25 cellular contexts compared by ENCODE assay signal in the genomic region with DNA sequence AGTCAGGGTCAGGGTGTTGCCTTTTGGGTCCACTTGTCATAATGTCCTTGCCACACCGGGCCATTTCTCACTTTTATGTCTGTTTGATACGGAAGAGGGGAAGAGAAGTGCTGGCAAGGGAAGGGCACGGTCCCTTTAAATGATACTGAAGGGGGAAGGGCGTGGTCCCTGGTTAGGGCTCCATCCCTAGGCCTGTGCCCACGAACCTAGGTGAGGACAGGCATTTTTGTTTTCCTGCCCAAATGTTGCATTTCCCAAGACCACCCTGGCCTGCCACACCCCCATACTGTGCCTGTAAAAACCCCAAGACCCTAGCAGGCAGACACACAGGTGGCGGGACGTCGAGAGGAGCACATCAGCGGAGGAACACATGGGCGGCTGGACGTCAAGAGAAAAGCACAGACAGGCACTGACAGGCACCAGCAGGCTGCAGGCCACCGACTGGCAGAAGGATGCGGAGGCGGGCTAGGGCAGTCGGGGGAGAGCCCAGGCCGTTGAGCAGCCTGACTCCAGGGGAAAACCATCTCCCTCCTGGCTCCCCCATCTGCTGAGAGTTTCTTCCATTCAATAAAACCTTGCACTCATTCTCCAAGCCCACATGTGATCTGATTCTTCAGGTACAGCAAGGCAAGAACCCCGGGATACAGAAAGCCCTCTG. TPM values are rescaled to one million over a fixed set of nuclear protein-coding genes. Genes with fewer than 3 reads are reported as not detected.
A peak's percentile ranks its signal among the peaks of the same experiment; 100 is the strongest.
DNase-seq lines count a peak whose midpoint lies in the region; ATAC-seq and TF ChIP-seq lines count a peak whose summit lies in the region.
"Had no signal": no experiment of that assay in that cellular context is flagged by ENCODE, and none has a peak within 500 bp of the region (broad histone marks: within the 10 kb centered on the region; RNA-seq: fewer than 3 reads in every experiment).

No MANE protein-coding gene starts in this region.

- no peaks in the 10 kb centered on the region for H3K9me3 Mint-ChIP-seq in activated CD8-positive, alpha-beta T cell treated with anti-CD3 and anti-CD28 coated beads, Interleukin-2, amount 10 ng/mL, durations not matched to agents 7 days and 5 days (ENCODE audit: insufficient read depth)
- H3K9me3 Mint-ChIP-seq: activated T-helper 2 cell treated with anti-CD3 and anti-CD28 coated beads, Interferon-gamma antibody, Interleukin-2, Interleukin-4, amounts not matched to agents 10 μg/mL and 5 μg/mL and 100 μg/mL, durations not matched to agents 14 hours and 24 hours and 36 hours; HFFc6; stimulated activated effector memory CD8-positive, alpha-beta T cell treated with anti-CD3 and anti-CD28 coated beads, Interleukin-12 subunit alpha, Interleukin-12 subunit beta, amount 100 ng/mL, for 72 hours; T-helper 2 cell treated with Interferon-gamma antibody and Interleukin-4, amounts not matched to agents 5 μg/mL and 100 μg/mL, for 36 hours had no signal

- POLR2A ChIA-PET in activated CD8-positive, alpha-beta T cell treated with anti-CD3 and anti-CD28 coated beads, Interleukin-2, amount 10 ng/mL, durations not matched to agents 7 days and 5 days (lab: Charles Lee), result no interaction called here

- H3K27me3 ChIP-seq in mucosa of rectum (ENCODE audit: control insufficient read depth in 2 of 2, insufficient read depth in 2 of 2, low read length in 2 of 2), result no peaks in the 10 kb centered on the region
- peaks cover 0 to 28% (median 0%) of the 10 kb centered on the region in 7 donors for H3K27me3 ChIP-seq in spleen (replicated peaks in 1 of 7)
- H3K27me3 ChIP-seq: BLaER1 treated with 17β-estradiol and CSF1 and Interleukin-3, amounts not matched to agents 10 nM and 100 nM; SJSA1 had no signal

- ATAC-seq in HG03469 (IDR thresholded peaks at IDR 0.05; ENCODE audit: unreplicated experiment), result no peak
- ATAC-seq in activated CD8-positive, alpha-beta T cell treated with anti-CD3 and anti-CD28 coated beads, Interleukin-2, amount 10 ng/mL, durations not matched to agents 7 days and 5 days, result no peak
- ATAC-seq: activated CD8-positive, alpha-beta memory T cell treated with anti-CD3 and anti-CD28 coated beads, Interleukin-2, amount 10 ng/mL, durations not matched to agents 7 days and 5 days; naive thymus-derived CD4-positive, alpha-beta T cell; psoas muscle had no signal

- H3K4me3 ChIP-seq in mucosa of rectum (ENCODE audit: low read length in 2 of 2), result peak overlapping the region; percentile 0 to 9
- no peak overlapping the region for H3K4me3 ChIP-seq in spleen
- H3K4me3 ChIP-seq: adrenal gland; BLaER1 treated with 17β-estradiol and CSF1 and Interleukin-3, amounts not matched to agents 10 nM and 100 nM; left lung; psoas muscle; SJSA1; tibial nerve had no signal

- DNase-seq in NCI-H146 (lab: John Stamatoyannopoulos, UW), result peak; percentile 23
- DNase-seq in NCI-H146 treated with DMSO at 0.1 percent for 48 hours (lab: John Stamatoyannopoulos, UW; ENCODE audit: unreplicated experiment), result no peak
- DNase-seq in ecto neural progenitor cell (ENCODE audit: low spot score), result peak; percentile 44
- no peak for DNase-seq in activated naive CD4-positive, alpha-beta T cell treated with anti-CD3 and anti-CD28 coated beads, Interleukin-2, amount 50 U/mL, for 16 hours
- DNase-seq in spleen, result no peak
- no peak for DNase-seq in activated CD8-positive, alpha-beta T cell treated with anti-CD3 and anti-CD28 coated beads, Interleukin-2, amount 10 ng/mL, durations not matched to agents 7 days and 5 days
- DNase-seq: activated CD8-positive, alpha-beta memory T cell treated with anti-CD3 and anti-CD28 coated beads, Interleukin-2, amount 10 ng/mL, durations not matched to agents 7 days and 5 days; adrenal gland; DND-41; foreskin fibroblast; HFFc6; left lung; naive thymus-derived CD4-positive, alpha-beta T cell; psoas muscle had no signal

- CTCF ChIA-PET in activated CD8-positive, alpha-beta T cell treated with anti-CD3 and anti-CD28 coated beads, Interleukin-2, amount 10 ng/mL, durations not matched to agents 7 days and 5 days (lab: Charles Lee), result no interaction called here

- H3K9ac ChIP-seq in mucosa of rectum (ENCODE audit: low read depth in 1 of 2, low read length in 2 of 2), result peak overlapping the region; percentile 53 to 61
- H3K9ac ChIP-seq: BLaER1 treated with 17β-estradiol and CSF1 and Interleukin-3, amounts not matched to agents 10 nM and 100 nM had no signal

- H3K27ac ChIP-seq in mucosa of rectum (ENCODE audit: low read depth in 2 of 2, low read length in 2 of 2) (peak overlapping the region; percentile 94 to 96), spleen (no peak overlapping the region)
- H3K27ac ChIP-seq: adrenal gland; BLaER1 treated with 17β-estradiol and CSF1 and Interleukin-3, amounts not matched to agents 10 nM and 100 nM; left lung; psoas muscle; SJSA1 had no signal

- intact Hi-C loops in spleen (cut with DNase I; ENCODE audit: low total_unique reads), result no loop called here

- WGBS in spleen, 5 donors, result 68 to 74% (median 71%) methylated on average over 17 of the region's 17 CpGs

- H3K9me3 ChIP-seq in mucosa of rectum (ENCODE audit: control insufficient read depth in 2 of 2, low read length in 2 of 2) (no peaks in the 10 kb centered on the region), spleen (no peaks in the 10 kb centered on the region)
- H3K9me3 ChIP-seq: adrenal gland, left lung, psoas muscle, SJSA1, tibial nerve had no signal

- H3K27ac Mint-ChIP-seq in activated CD8-positive, alpha-beta T cell treated with anti-CD3 and anti-CD28 coated beads, Interleukin-2, amount 10 ng/mL, durations not matched to agents 7 days and 5 days, result no peak overlapping the region
- H3K27ac Mint-ChIP-seq: activated CD8-positive, alpha-beta memory T cell treated with anti-CD3 and anti-CD28 coated beads, Interleukin-2, amount 10 ng/mL, durations not matched to agents 7 days and 5 days; activated T-helper 2 cell treated with anti-CD3 and anti-CD28 coated beads, Interferon-gamma antibody, Interleukin-2, Interleukin-4, amounts not matched to agents 10 μg/mL and 5 μg/mL and 100 μg/mL, durations not matched to agents 14 hours and 24 hours and 36 hours; HFFc6; naive thymus-derived CD4-positive, alpha-beta T cell; stimulated activated effector memory CD8-positive, alpha-beta T cell treated with anti-CD3 and anti-CD28 coated beads, Interleukin-12 subunit alpha, Interleukin-12 subunit beta, amount 100 ng/mL, for 72 hours; T-helper 2 cell treated with Interferon-gamma antibody and Interleukin-4, amounts not matched to agents 5 μg/mL and 100 μg/mL, for 36 hours had no signal

- TF ChIP-seq CTCF in spleen (IDR thresholded peaks at IDR 0.05 in 8 of 11, conservative IDR thresholded peaks at IDR 0.05 in 3 of 11), result no peak

- no peak overlapping the region for H3K4me3 Mint-ChIP-seq in activated CD8-positive, alpha-beta T cell treated with anti-CD3 and anti-CD28 coated beads, Interleukin-2, amount 10 ng/mL, durations not matched to agents 7 days and 5 days
- H3K4me3 Mint-ChIP-seq: activated CD8-positive, alpha-beta memory T cell treated with anti-CD3 and anti-CD28 coated beads, Interleukin-2, amount 10 ng/mL, durations not matched to agents 7 days and 5 days; central memory CD8-positive, alpha-beta T cell; HFFc6; naive thymus-derived CD4-positive, alpha-beta T cell; stimulated activated effector memory CD8-positive, alpha-beta T cell treated with anti-CD3 and anti-CD28 coated beads, Interleukin-12 subunit alpha, Interleukin-12 subunit beta, amount 100 ng/mL, for 72 hours; T-helper 2 cell treated with Interferon-gamma antibody and Interleukin-4, amounts not matched to agents 5 μg/mL and 100 μg/mL, for 36 hours had no signal

- no peaks in the 10 kb centered on the region for H3K27me3 Mint-ChIP-seq in activated CD8-positive, alpha-beta T cell treated with anti-CD3 and anti-CD28 coated beads, Interleukin-2, amount 10 ng/mL, durations not matched to agents 7 days and 5 days (ENCODE audit: low read depth)
- H3K27me3 Mint-ChIP-seq: activated CD8-positive, alpha-beta memory T cell treated with anti-CD3 and anti-CD28 coated beads, Interleukin-2, amount 10 ng/mL, durations not matched to agents 7 days and 5 days had no signal

- peaks cover 36 to 58% of the 10 kb centered on the region in 2 donors for H3K4me1 ChIP-seq in mucosa of rectum (ENCODE audit: control insufficient read depth in 2 of 2, insufficient read depth in 2 of 2, low read length in 2 of 2)
- peaks cover 0 to 9% (median 0%) of the 10 kb centered on the region in 6 donors for H3K4me1 ChIP-seq in spleen
- H3K4me1 ChIP-seq: adrenal gland, left lung, psoas muscle, tibial nerve had no signal

- H3K36me3 Mint-ChIP-seq in activated CD8-positive, alpha-beta T cell treated with anti-CD3 and anti-CD28 coated beads, Interleukin-2, amount 10 ng/mL, durations not matched to agents 7 days and 5 days (ENCODE audit: low read depth), result no peaks in the 10 kb centered on the region
- H3K36me3 Mint-ChIP-seq: activated CD8-positive, alpha-beta memory T cell treated with anti-CD3 and anti-CD28 coated beads, Interleukin-2, amount 10 ng/mL, durations not matched to agents 7 days and 5 days; stimulated activated effector memory CD8-positive, alpha-beta T cell treated with anti-CD3 and anti-CD28 coated beads, Interleukin-12 subunit alpha, Interleukin-12 subunit beta, amount 100 ng/mL, for 72 hours had no signal

- TF ChIP-seq POLR2A in spleen (IDR thresholded peaks at IDR 0.05), result no peak

- H3K4me1 Mint-ChIP-seq in activated CD8-positive, alpha-beta T cell treated with anti-CD3 and anti-CD28 coated beads, Interleukin-2, amount 10 ng/mL, durations not matched to agents 7 days and 5 days (ENCODE audit: low read depth), result no peaks in the 10 kb centered on the region
- H3K4me1 Mint-ChIP-seq: activated CD8-positive, alpha-beta memory T cell treated with anti-CD3 and anti-CD28 coated beads, Interleukin-2, amount 10 ng/mL, durations not matched to agents 7 days and 5 days; central memory CD8-positive, alpha-beta T cell; naive thymus-derived CD4-positive, alpha-beta T cell; stimulated activated effector memory CD8-positive, alpha-beta T cell treated with anti-CD3 and anti-CD28 coated beads, Interleukin-12 subunit alpha, Interleukin-12 subunit beta, amount 100 ng/mL, for 72 hours had no signal

- H3K36me3 ChIP-seq in mucosa of rectum (ENCODE audit: control insufficient read depth in 2 of 2, insufficient read depth in 2 of 2, low read length in 2 of 2), result no peaks in the 10 kb centered on the region
- no peaks in the 10 kb centered on the region for H3K36me3 ChIP-seq in spleen
- H3K36me3 ChIP-seq: adrenal gland; BLaER1 treated with 17β-estradiol and CSF1 and Interleukin-3, amounts not matched to agents 10 nM and 100 nM; left lung; SJSA1; tibial nerve had no signal

RNA-seq across cellular contexts. Expression of a gene that starts 25.4 kb away (rescaled TPM):
- total RNA-seq in spleen, result under 1 TPM in 6 of 7 donors, not detected in 1; 0.05 to 0.34 (median 0.19) TPM
- polyA plus RNA-seq in spleen, result under 1 TPM; 0.02 to 0.03 (median 0.02) TPM
- not detected for total RNA-seq in activated CD8-positive, alpha-beta T cell treated with anti-CD3 and anti-CD28 coated beads, Interleukin-2, amount 10 ng/mL, durations not matched to agents 7 days and 5 days
- total RNA-seq: activated CD8-positive, alpha-beta memory T cell treated with anti-CD3 and anti-CD28 coated beads, Interleukin-2, amount 10 ng/mL, durations not matched to agents 7 days and 5 days; activated T-helper 2 cell treated with anti-CD3 and anti-CD28 coated beads, Interferon-gamma antibody, Interleukin-2, Interleukin-4, amounts not matched to agents 10 μg/mL and 5 μg/mL and 100 μg/mL, durations not matched to agents 14 hours and 24 hours and 36 hours; MCF 10A; naive thymus-derived CD4-positive, alpha-beta T cell; OCI-LY7; tibial nerve had no signal
- polyA plus RNA-seq: naive thymus-derived CD4-positive, alpha-beta T cell had no signal

Comparison
In these comparisons a context has a peak if more than half of its experiments do, and no peak if none do; other contexts are left out.
1. DNase-seq: peak in NCI-H146 (single experiment) and ecto neural progenitor cell (single experiment); none in NCI-H146 treated with DMSO at 0.1 percent for 48 hours (single experiment), activated naive CD4-positive, alpha-beta T cell treated with anti-CD3 and anti-CD28 coated beads, Interleukin-2, amount 50 U/mL, for 16 hours (single experiment), spleen (single experiment) and activated CD8-positive, alpha-beta T cell treated with anti-CD3 and anti-CD28 coated beads, Interleukin-2, amount 10 ng/mL, durations not matched to agents 7 days and 5 days (single experiment).
2. H3K27ac ChIP-seq: peak in mucosa of rectum (2 of 2); none in spleen (0 of 8).
3. H3K4me3 ChIP-seq: peak in mucosa of rectum (2 of 2); none in spleen (0 of 8).